In genomic region chr5:153752890-153753289, GRCh38 we compare ENCODE assay signal across 27 cellular contexts.
"Had no signal": no experiment of that assay in that cellular context is flagged by ENCODE, and none has a peak within 500 bp of the region (broad histone marks: within the 10 kb centered on the region; RNA-seq: fewer than 3 reads in every experiment).

No MANE protein-coding gene starts in this region.

- H3K36me3 Mint-ChIP-seq: naive B cell; stimulated activated memory B cell treated with anti-CD40 and anti-IgM and Interleukin-4, amounts not matched to agents 10 μg/mL and 1 μg/mL and 100 μg/mL, for 72 hours had no signal

- H3K4me3 Mint-ChIP-seq: activated CD8-positive, alpha-beta T cell treated with anti-CD3 and anti-CD28 coated beads, Interleukin-2, amount 10 ng/mL, durations not matched to agents 7 days and 5 days; activated naive CD8-positive, alpha-beta T cell treated with anti-CD3 and anti-CD28 coated beads, Interleukin-2, amount 50 U/mL, for 24 hours; activated T-helper 1 cell treated with anti-CD3 and anti-CD28 coated beads, Interleukin-12 subunit alpha, Interleukin-12 subunit beta, Interleukin-2, Interleukin-4 antibody, amounts not matched to agents 30 ng/mL and 10 ng/mL and 1 ng/mL, durations not matched to agents 14 hours and 24 hours and 36 hours; effector memory CD8-positive, alpha-beta T cell; naive B cell; stimulated activated memory B cell treated with anti-CD40 and anti-IgM and Interleukin-4, amounts not matched to agents 10 μg/mL and 1 μg/mL and 100 μg/mL, for 72 hours; T-helper 17 cell had no signal

- H3K9me3 ChIP-seq: breast epithelium, colonic mucosa, lower lobe of right lung, right lobe of liver, upper lobe of left lung had no signal

- H3K27me3 ChIP-seq: breast epithelium, colonic mucosa, dorsolateral prefrontal cortex, foreskin keratinocyte, right lobe of liver, upper lobe of left lung had no signal

- H3K27ac ChIP-seq: breast epithelium, colonic mucosa, dorsolateral prefrontal cortex, foreskin keratinocyte, lower lobe of right lung, right lobe of liver, upper lobe of left lung, WERI-Rb-1 had no signal

- H3K27me3 Mint-ChIP-seq: naive B cell; stimulated activated memory B cell treated with anti-CD40 and anti-IgM and Interleukin-4, amounts not matched to agents 10 μg/mL and 1 μg/mL and 100 μg/mL, for 72 hours; T-helper 17 cell had no signal

- H3K9me3 Mint-ChIP-seq: activated T-helper 1 cell treated with anti-CD3 and anti-CD28 coated beads, Interleukin-12 subunit alpha, Interleukin-12 subunit beta, Interleukin-2, Interleukin-4 antibody, amounts not matched to agents 30 ng/mL and 10 ng/mL and 1 ng/mL, durations not matched to agents 14 hours and 24 hours and 36 hours had no signal

- H3K27ac Mint-ChIP-seq: activated CD8-positive, alpha-beta T cell treated with anti-CD3 and anti-CD28 coated beads, Interleukin-2, amount 10 ng/mL, durations not matched to agents 7 days and 5 days; activated naive CD8-positive, alpha-beta T cell treated with anti-CD3 and anti-CD28 coated beads, Interleukin-2, amount 50 U/mL, for 24 hours; activated T-helper 1 cell treated with anti-CD3 and anti-CD28 coated beads, Interleukin-12 subunit alpha, Interleukin-12 subunit beta, Interleukin-2, Interleukin-4 antibody, amounts not matched to agents 30 ng/mL and 10 ng/mL and 1 ng/mL, durations not matched to agents 14 hours and 24 hours and 36 hours; effector memory CD8-positive, alpha-beta T cell; naive B cell; stimulated activated memory B cell treated with anti-CD40 and anti-IgM and Interleukin-4, amounts not matched to agents 10 μg/mL and 1 μg/mL and 100 μg/mL, for 72 hours; T-helper 17 cell had no signal

- H3K4me3 ChIP-seq: breast epithelium, colonic mucosa, dorsolateral prefrontal cortex, lower lobe of right lung, right lobe of liver, upper lobe of left lung had no signal

- DNase-seq: activated CD4-positive, alpha-beta T cell treated with anti-CD3 and anti-CD28 coated beads, Interleukin-2, amount 50 U/mL, for 1 hour; activated CD4-positive, CD25-positive, alpha-beta regulatory T cell treated with anti-CD3 and anti-CD28 coated beads, Interleukin-2, amount 50 U/mL, for 72 hours; activated CD8-positive, alpha-beta T cell treated with anti-CD3 and anti-CD28 coated beads, Interleukin-2, amount 10 ng/mL, durations not matched to agents 7 days and 5 days; activated gamma-delta T cell; activated naive CD4-positive, alpha-beta T cell treated with anti-CD3 and anti-CD28 coated beads, Interleukin-2, amount 50 U/mL, for 16 hours; activated naive CD8-positive, alpha-beta T cell treated with anti-CD3 and anti-CD28 coated beads, Interleukin-2, amount 50 U/mL, for 24 hours; anterior cingulate cortex; colonic mucosa; dorsolateral prefrontal cortex; effector memory CD8-positive, alpha-beta T cell; foreskin keratinocyte; kidney; lower lobe of right lung; naive B cell; occipital lobe; posterior cingulate gyrus; right lobe of liver; small intestine; stimulated activated CD4-positive, alpha-beta T cell treated with anti-CD3 and anti-CD28 coated beads, Interleukin-15, amount 100 ng/mL, for 24 hours; SW 1271; T-helper 17 cell; upper lobe of left lung; WERI-Rb-1 had no signal

- H3K4me1 ChIP-seq: breast epithelium, colonic mucosa, lower lobe of right lung, right lobe of liver, upper lobe of left lung had no signal

- ATAC-seq: activated CD8-positive, alpha-beta T cell treated with anti-CD3 and anti-CD28 coated beads, Interleukin-2, amount 10 ng/mL, durations not matched to agents 7 days and 5 days; activated naive CD8-positive, alpha-beta T cell treated with anti-CD3 and anti-CD28 coated beads, Interleukin-2, amount 50 U/mL, for 24 hours; effector memory CD8-positive, alpha-beta T cell; left lobe of liver; lower lobe of right lung; right lobe of liver; stimulated activated memory B cell treated with anti-CD40 and anti-IgM and Interleukin-4, amounts not matched to agents 10 μg/mL and 1 μg/mL and 100 μg/mL, for 72 hours; T-helper 17 cell had no signal

- H3K4me1 Mint-ChIP-seq: activated naive CD8-positive, alpha-beta T cell treated with anti-CD3 and anti-CD28 coated beads, Interleukin-2, amount 50 U/mL, for 24 hours; naive B cell; stimulated activated memory B cell treated with anti-CD40 and anti-IgM and Interleukin-4, amounts not matched to agents 10 μg/mL and 1 μg/mL and 100 μg/mL, for 72 hours; T-helper 17 cell had no signal

- H3K36me3 ChIP-seq: breast epithelium, colonic mucosa, lower lobe of right lung, right lobe of liver, upper lobe of left lung, WERI-Rb-1 had no signal

- FAIRE-seq: kidney, small intestine had no signal
